ENCODE assay signal across 16 cellular contexts in the genomic region with DNA sequence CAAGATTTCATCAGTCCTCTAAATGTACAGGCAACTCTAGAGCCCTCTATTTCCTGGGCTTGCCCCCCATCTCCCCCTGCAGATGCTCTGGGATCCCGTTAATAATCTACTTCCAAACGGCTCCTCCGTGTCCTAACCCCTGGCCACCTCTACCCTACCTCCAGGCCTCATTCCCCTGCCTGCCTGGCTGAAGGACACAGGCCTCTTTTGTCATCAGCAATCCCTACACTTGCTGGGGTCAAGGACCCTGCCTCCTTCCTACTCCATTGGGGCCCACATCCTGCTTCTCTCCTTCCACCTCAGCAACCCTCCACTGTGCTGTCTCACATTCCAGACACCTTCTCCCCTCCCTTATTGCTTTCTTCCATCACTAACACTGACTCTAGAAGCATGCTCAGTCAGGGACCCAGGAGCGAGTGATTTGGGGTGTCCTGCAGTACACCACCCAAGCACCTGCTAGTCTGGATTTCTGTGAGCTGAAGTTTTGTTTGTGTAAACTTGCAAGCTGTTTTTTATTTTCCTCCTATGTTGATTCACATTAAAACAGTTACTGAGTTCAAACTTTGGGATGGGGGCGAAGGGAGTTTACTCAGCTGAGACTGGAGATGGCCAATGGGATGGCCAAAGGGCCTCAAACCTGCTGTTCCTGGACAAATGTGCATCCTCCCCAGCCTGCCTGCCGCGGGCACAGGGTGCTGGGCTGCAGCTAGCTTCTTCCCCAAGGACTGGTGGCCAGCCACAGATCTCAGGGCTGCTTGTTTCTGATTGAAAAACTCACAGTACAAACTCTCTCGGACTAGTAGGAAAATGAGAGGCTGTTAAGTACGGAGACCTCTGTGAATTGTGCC.
DNase-seq lines count a peak whose midpoint lies in the region; TF ChIP-seq lines count a peak whose summit lies in the region.
"Had no signal": no experiment of that assay in that cellular context is flagged by ENCODE, and none has a peak within 500 bp of the region (broad histone marks: within the 10 kb centered on the region; RNA-seq: fewer than 3 reads in every experiment).

No MANE protein-coding gene starts in this region.

- H3K36me3 ChIP-seq in adipocyte (ENCODE audit: control insufficient read depth, insufficient read depth, low read length, severe bottlenecking) (no peaks in the 10 kb centered on the region), endodermal cell (ENCODE audit: control insufficient read depth, insufficient read depth, low read length) (no peaks in the 10 kb centered on the region), muscle layer of duodenum (ENCODE audit: control insufficient read depth in 1 of 2, insufficient read depth in 2 of 2, low read length in 2 of 2) (no peaks in the 10 kb centered on the region), spleen (no peaks in the 10 kb centered on the region)

- no peak overlapping the region for H3K4me3 Mint-ChIP-seq in endodermal cell
- H3K4me3 Mint-ChIP-seq: H9 had no signal

- DNase-seq in adipocyte (ENCODE audit: low read depth), result no peak
- DNase-seq in endodermal cell, result no peak
- no peak for DNase-seq in spleen
- no peak for DNase-seq in NCI-H524 (lab: John Stamatoyannopoulos, UW)
- DNase-seq in activated CD4-positive, alpha-beta T cell treated with anti-CD3 and anti-CD28 coated beads, Interleukin-2, amount 50 U/mL, for 48 hours, result no peak
- no peak for DNase-seq in GM13977 (ENCODE audit: low spot score)
- DNase-seq in NCI-H82 (lab: John Stamatoyannopoulos, UW), result no peak
- DNase-seq: activated effector memory CD4-positive, alpha-beta T cell treated with anti-CD3 and anti-CD28 coated beads, Interleukin-2, amount 50 U/mL, for 16 hours; AML-193; Caco-2; dermis blood vessel endothelial cell; H9; kidney; NCI-H345 had no signal

- TF ChIP-seq POLR2A in spleen (IDR thresholded peaks at IDR 0.05), result no peak

- H3K27ac Mint-ChIP-seq in endodermal cell, result peak overlapping the region; percentile 74

- in situ Hi-C loops in GM13977 (cut with MboI; ENCODE audit: low pct_unique_long_range_greater_than_20kb, low sequenced_read_pairs, unreplicated experiment), result no loop called here

- WGBS in endodermal cell (ENCODE audit: insufficient coverage in 1 of 2, insufficient read length in 1 of 2), 2 experiments, result 81 to 85% methylated on average over 8 to 9 of the region's 9 CpGs
- 65 to 87% (median 79%) methylated on average over 9 of the region's 9 CpGs for WGBS in spleen, 5 donors

- no peak overlapping the region for H3K4me3 ChIP-seq in adipocyte (ENCODE audit: low read length)
- H3K4me3 ChIP-seq in endodermal cell (ENCODE audit: low read length), result no peak overlapping the region
- H3K4me3 ChIP-seq in muscle layer of duodenum (ENCODE audit: low read depth in 1 of 2, low read length in 2 of 2), result no peak overlapping the region
- no peak overlapping the region for H3K4me3 ChIP-seq in spleen

- H3K9me3 ChIP-seq in adipocyte (ENCODE audit: control insufficient read depth, low read length), result no peaks in the 10 kb centered on the region
- H3K9me3 ChIP-seq in endodermal cell (ENCODE audit: control insufficient read depth, low read length), result no peaks in the 10 kb centered on the region
- no peaks in the 10 kb centered on the region for H3K9me3 ChIP-seq in muscle layer of duodenum (ENCODE audit: control insufficient read depth in 1 of 2, low read length in 2 of 2)
- H3K9me3 ChIP-seq in spleen, result no peaks in the 10 kb centered on the region
- H3K9me3 ChIP-seq: Caco-2 had no signal

- H3K27me3 ChIP-seq in adipocyte (replicated peaks; ENCODE audit: control insufficient read depth, insufficient read depth, low read length), result no peaks in the 10 kb centered on the region
- no peaks in the 10 kb centered on the region for H3K27me3 ChIP-seq in endodermal cell (ENCODE audit: control insufficient read depth, insufficient read depth, low read length, poor library complexity, severe bottlenecking)
- no peaks in the 10 kb centered on the region for H3K27me3 ChIP-seq in muscle layer of duodenum (ENCODE audit: low read depth, low read length)
- H3K27me3 ChIP-seq in spleen (replicated peaks in 1 of 7), result no peaks in the 10 kb centered on the region

- peaks cover 2% of the 10 kb centered on the region for H3K27me3 Mint-ChIP-seq in endodermal cell (ENCODE audit: insufficient read depth)

- no peaks in the 10 kb centered on the region for H3K36me3 Mint-ChIP-seq in endodermal cell (ENCODE audit: low read depth)

- H3K27ac ChIP-seq in endodermal cell (ENCODE audit: low read depth, low read length), result no peak overlapping the region
- peak overlapping the region; percentile 11 for H3K27ac ChIP-seq in muscle layer of duodenum (ENCODE audit: low read length)
- peak overlapping the region in 7 of 8 donors; percentile 19 to 76 (median 68) for H3K27ac ChIP-seq in spleen
- H3K27ac ChIP-seq: VCaP had no signal

- intact Hi-C loops in spleen (cut with DNase I; ENCODE audit: low total_unique reads), result no loop called here

- H3K9me3 Mint-ChIP-seq in endodermal cell, result peaks cover 3% of the 10 kb centered on the region
- H3K9me3 Mint-ChIP-seq: H9 had no signal

- peaks cover 49% of the 10 kb centered on the region for H3K4me1 Mint-ChIP-seq in endodermal cell

- peaks cover 43% of the 10 kb centered on the region for H3K4me1 ChIP-seq in adipocyte (ENCODE audit: control insufficient read depth, insufficient read depth, low read length)
- H3K4me1 ChIP-seq in endodermal cell (ENCODE audit: control insufficient read depth, insufficient read depth, low read length), result peaks cover 13% of the 10 kb centered on the region
- H3K4me1 ChIP-seq in muscle layer of duodenum (ENCODE audit: control insufficient read depth in 1 of 2, insufficient read depth in 2 of 2, low read length in 2 of 2), result peaks cover 5 to 30% of the 10 kb centered on the region in 2 donors
- peaks cover 0 to 53% (median 23%) of the 10 kb centered on the region in 6 donors for H3K4me1 ChIP-seq in spleen

- H3K9ac ChIP-seq in adipocyte (ENCODE audit: low read length) (peak overlapping the region; percentile 77), endodermal cell (ENCODE audit: extremely low read depth, low read length, poor library complexity, severe bottlenecking) (no peak overlapping the region)

- TF ChIP-seq CTCF in endodermal cell (conservative IDR thresholded peaks at IDR 0.05), result no peak
- TF ChIP-seq CTCF in spleen (IDR thresholded peaks at IDR 0.05 in 8 of 11, conservative IDR thresholded peaks at IDR 0.05 in 3 of 11), result no peak
- no peak for TF ChIP-seq CTCF in GM13977 (IDR thresholded peaks at IDR 0.05; ENCODE audit: extremely low read depth, insufficient read depth, missing control alignments)
